In genomic region chr11:65498042-65498726, GRCh38 we compare ENCODE assay signal across 8 cellular contexts. TPM values are rescaled to one million over a fixed set of nuclear protein-coding genes. Genes with fewer than 3 reads are reported as not detected.
DNase-seq lines count a peak whose midpoint lies in the region; ATAC-seq and TF ChIP-seq lines count a peak whose summit lies in the region.

No MANE protein-coding gene starts in this region.

- POLR2A ChIA-PET in HEK293 (lab: Yijun Ruan, JAX), result interaction anchor here (0.5 to 28.2 kb wide), 38 partner anchors 10 to 1193 kb away, joined by 3 to 1129 read pairs (median 6); partner anchors contain the start of genes DPF2, ESRRA, FAM89B and FRMD8
- POLR2A ChIA-PET in activated naive CD8-positive, alpha-beta T cell treated with anti-CD3 and anti-CD28 coated beads, Interleukin-2, amount 10 ng/mL, durations not matched to agents 7 days and 5 days (lab: Charles Lee), result interaction anchor here (0.7 to 28.7 kb wide), 34 partner anchors 10 to 734 kb away, joined by 3 to 2884 read pairs (median 6); partner anchors contain the start of genes BANF1, DPF2, FAM89B and FRMD8

- H3K4me1 ChIP-seq in BE2C, result peaks cover 7% of the 10 kb centered on the region; the same call in 1 of the 2 replicates
- peaks cover 6% of the 10 kb centered on the region for H3K4me1 ChIP-seq in HEK293 (ENCODE audit: control insufficient read depth, insufficient read depth, low read length)
- peaks cover 1% of the 10 kb centered on the region; the same call in 1 of the 2 replicates for H3K4me1 ChIP-seq in iPS DF 6.9 (ENCODE audit: control insufficient read depth, insufficient read depth, low read length)

- H3K27ac ChIP-seq in HEK293 (ENCODE audit: extremely low read depth, low read depth, low read length), result peak overlapping the region; percentile 98
- H3K27ac ChIP-seq in iPS DF 6.9 (ENCODE audit: low read length), result no peak overlapping the region
- H3K27ac ChIP-seq in skin epidermis, result peak overlapping the region; percentile 87 to 100 (median 99)

- H3K9me3 Mint-ChIP-seq in activated naive CD8-positive, alpha-beta T cell treated with anti-CD3 and anti-CD28 coated beads, Interleukin-2, amount 10 ng/mL, durations not matched to agents 7 days and 5 days, result no peaks in the 10 kb centered on the region
- H3K9me3 Mint-ChIP-seq in HFFc6, result no peaks in the 10 kb centered on the region

- peaks cover 40% of the 10 kb centered on the region for H3K36me3 ChIP-seq in BE2C
- H3K36me3 ChIP-seq in HEK293 (ENCODE audit: control insufficient read depth in 2 of 2, insufficient read depth in 1 of 2, low read length in 2 of 2), result peaks cover 0 to 34% of the 10 kb centered on the region in 2 experiments; a peak in 2 of 3 replicates
- H3K36me3 ChIP-seq in iPS DF 6.9 (ENCODE audit: control insufficient read depth, insufficient read depth, low read length), result peaks cover 10% of the 10 kb centered on the region; the same call in 1 of the 2 replicates

- no peaks in the 10 kb centered on the region for H3K27me3 Mint-ChIP-seq in activated naive CD8-positive, alpha-beta T cell treated with anti-CD3 and anti-CD28 coated beads, Interleukin-2, amount 10 ng/mL, durations not matched to agents 7 days and 5 days
- peaks cover 5% of the 10 kb centered on the region for H3K27me3 Mint-ChIP-seq in HFFc6 (ENCODE audit: insufficient read depth)

- H3K27ac Mint-ChIP-seq in activated naive CD8-positive, alpha-beta T cell treated with anti-CD3 and anti-CD28 coated beads, Interleukin-2, amount 10 ng/mL, durations not matched to agents 7 days and 5 days, result no peak overlapping the region
- H3K27ac Mint-ChIP-seq in HFFc6, result no peak overlapping the region

- H3K4me3 Mint-ChIP-seq in activated naive CD8-positive, alpha-beta T cell treated with anti-CD3 and anti-CD28 coated beads, Interleukin-2, amount 10 ng/mL, durations not matched to agents 7 days and 5 days, result no peak overlapping the region
- no peak overlapping the region for H3K4me3 Mint-ChIP-seq in HFFc6

- TF ChIP-seq CTCF in BE2C (IDR thresholded peaks at IDR 0.05; ENCODE audit: low read depth, low read length), result no peak
- no peak for TF ChIP-seq CTCF in HEK293 (tag by site-specific recombination; IDR thresholded peaks at IDR 0.05)
- TF ChIP-seq CTCF in HFFc6 (IDR thresholded peaks at IDR 0.05), result no peak

- H3K4me3 ChIP-seq in BE2C (ENCODE audit: low read depth, low read length) (peak overlapping the region; percentile 96), HEK293 (ENCODE audit: low read depth, low read length) (peak overlapping the region; percentile 98), iPS DF 6.9 (ENCODE audit: low read length) (peak overlapping the region; percentile 59; the same call in 1 of the 2 replicates), skin epidermis (peak overlapping the region; percentile 55 to 84 (median 63))

- H3K9me3 ChIP-seq in BE2C (no peaks in the 10 kb centered on the region), HEK293 (ENCODE audit: control insufficient read depth, insufficient read depth, low read depth, low read length) (no peaks in the 10 kb centered on the region), iPS DF 6.9 (ENCODE audit: control insufficient read depth, insufficient read depth, low read length) (no peaks in the 10 kb centered on the region)

- H3K36me3 Mint-ChIP-seq in activated naive CD8-positive, alpha-beta T cell treated with anti-CD3 and anti-CD28 coated beads, Interleukin-2, amount 10 ng/mL, durations not matched to agents 7 days and 5 days, result no peaks in the 10 kb centered on the region
- H3K36me3 Mint-ChIP-seq in HFFc6 (ENCODE audit: low read depth), result no peaks in the 10 kb centered on the region

- no CpG with 5 or more reads among the region's 24 CpGs for WGBS in iPS DF 6.9 (ENCODE audit: insufficient coverage, insufficient read length)

- ATAC-seq in activated naive CD8-positive, alpha-beta T cell treated with anti-CD3 and anti-CD28 coated beads, Interleukin-2, amount 10 ng/mL, durations not matched to agents 7 days and 5 days (ENCODE audit: low read depth), result peak; percentile 6
- no peak for ATAC-seq in HG02759 (IDR thresholded peaks at IDR 0.05; ENCODE audit: unreplicated experiment)

- CTCF ChIA-PET in HEK293 (lab: Yijun Ruan, JAX), result interaction anchor here (0.7 to 5.0 kb wide), 14 partner anchors 8 to 145 kb away, joined by 3 to 35 read pairs (median 4); no protein-coding TSS in a partner anchor

- peaks cover 20% of the 10 kb centered on the region for H3K4me1 Mint-ChIP-seq in activated naive CD8-positive, alpha-beta T cell treated with anti-CD3 and anti-CD28 coated beads, Interleukin-2, amount 10 ng/mL, durations not matched to agents 7 days and 5 days
- H3K4me1 Mint-ChIP-seq in HFFc6 (ENCODE audit: low read depth), result peaks cover 48% of the 10 kb centered on the region

- DNase-seq in BE2C (no peak), RPMI8226 (peak; percentile 82), iPS DF 6.9 (ENCODE audit: low read depth, low spot score) (no peak), HFFc6 (no peak)
- peak; percentile 73 for DNase-seq in activated naive CD8-positive, alpha-beta T cell treated with anti-CD3 and anti-CD28 coated beads, Interleukin-2, amount 10 ng/mL, durations not matched to agents 7 days and 5 days

- H3K27me3 ChIP-seq in BE2C (no peaks in the 10 kb centered on the region), iPS DF 6.9 (ENCODE audit: control insufficient read depth, insufficient read depth, low read length) (no peaks in the 10 kb centered on the region)

TF ChIP-seq in HEK293, 187 proteins besides CTCF, POLR2A, EP300 and RAD21:
- TF ChIP-seq, protein P1, sequence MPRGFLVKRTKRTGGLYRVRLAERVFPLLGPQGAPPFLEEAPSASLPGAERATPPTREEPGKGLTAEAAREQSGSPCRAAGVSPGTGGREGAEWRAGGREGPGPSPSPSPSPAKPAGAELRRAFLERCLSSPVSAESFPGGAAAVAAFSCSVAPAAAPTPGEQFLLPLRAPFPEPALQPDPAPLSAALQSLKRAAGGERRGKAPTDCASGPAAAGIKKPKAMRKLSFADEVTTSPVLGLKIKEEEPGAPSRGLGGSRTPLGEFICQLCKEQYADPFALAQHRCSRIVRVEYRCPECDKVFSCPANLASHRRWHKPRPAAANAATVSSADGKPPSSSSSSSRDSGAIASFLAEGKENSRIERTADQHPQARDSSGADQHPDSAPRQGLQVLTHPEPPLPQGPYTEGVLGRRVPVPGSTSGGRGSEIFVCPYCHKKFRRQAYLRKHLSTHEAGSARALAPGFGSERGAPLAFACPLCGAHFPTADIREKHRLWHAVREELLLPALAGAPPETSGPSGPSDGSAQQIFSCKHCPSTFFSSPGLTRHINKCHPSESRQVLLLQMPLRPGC (tag by site-specific recombination; IDR thresholded peaks at IDR 0.05), result 0 out of 2 replicates have a peak, but pooled peaks have one; percentile 12
- TF ChIP-seq ZNF596 (tag by site-specific recombination; IDR thresholded peaks at IDR 0.05) (no peak), ZBTB48 (tag by site-specific recombination; IDR thresholded peaks at IDR 0.05) (0 out of 2 replicates have a peak, but pooled peaks have one; percentile 17), ZNF585B (tag by site-specific recombination; IDR thresholded peaks at IDR 0.05) (no peak), ZNF311 (tag by site-specific recombination; IDR thresholded peaks at IDR 0.05; ENCODE audit: borderline replicate concordance) (no peak), GLIS2 (tag by site-specific recombination; IDR thresholded peaks at IDR 0.05) (peak; percentile 96), PATZ1 (tag by site-specific recombination; IDR thresholded peaks at IDR 0.05) (peak; percentile 88), YY1 (tag by site-specific recombination; IDR thresholded peaks at IDR 0.05) (peak; percentile 63), PRDM1 (tag by site-specific recombination; IDR thresholded peaks at IDR 0.05) (peak; percentile 67), GLIS1 (tag by site-specific recombination; IDR thresholded peaks at IDR 0.05) (peak; percentile 22; the same call in 1 of the 2 replicates)

RNA-seq across cellular contexts. Expression of gene MALAT1, which starts 0.7 kb away (rescaled TPM):
- polyA plus RNA-seq in BE2C (2012; ENCODE audit: insufficient read depth, insufficient read length, low read depth), result 273 TPM
- total RNA-seq in activated naive CD8-positive, alpha-beta T cell treated with anti-CD3 and anti-CD28 coated beads, Interleukin-2, amount 10 ng/mL, durations not matched to agents 7 days and 5 days, result over 10,000 TPM; 13,719 to 14,448 TPM
- total RNA-seq in HFFc6 (2021; fragmentation: NEBNext Ultra II Directional; extraction: Animal tissue kit (Norgen Biotek cat#: 25700)), result 1,000 to 10,000 TPM; 3,136 to 4,087 (median 3,570) TPM

RNA-seq across cellular contexts. Expression of gene SCYL1, which starts 26.7 kb away (rescaled TPM):
- polyA plus RNA-seq in BE2C (2012; ENCODE audit: insufficient read depth, insufficient read length, low read depth), result 66.9 TPM
- total RNA-seq in activated naive CD8-positive, alpha-beta T cell treated with anti-CD3 and anti-CD28 coated beads, Interleukin-2, amount 10 ng/mL, durations not matched to agents 7 days and 5 days, result 10 to 100 TPM; 74.2 to 74.9 TPM
- 100 to 1,000 TPM; 120 to 137 (median 126) TPM for total RNA-seq in HFFc6 (2021; fragmentation: NEBNext Ultra II Directional; extraction: Animal tissue kit (Norgen Biotek cat#: 25700))

RNA-seq across cellular contexts. Expression of gene LTBP3, which starts 60.0 kb away (rescaled TPM):
- 99.8 TPM for polyA plus RNA-seq in BE2C (2012; ENCODE audit: insufficient read depth, insufficient read length, low read depth)
- total RNA-seq in activated naive CD8-positive, alpha-beta T cell treated with anti-CD3 and anti-CD28 coated beads, Interleukin-2, amount 10 ng/mL, durations not matched to agents 7 days and 5 days, result 100 to 1,000 TPM; 116 to 119 TPM
- 10 to 100 TPM; 64.0 to 78.1 (median 66.0) TPM for total RNA-seq in HFFc6 (2021; fragmentation: NEBNext Ultra II Directional; extraction: Animal tissue kit (Norgen Biotek cat#: 25700))

Comparison
In these comparisons a context has a peak if more than half of its experiments do, and no peak if none do; other contexts are left out.
1. DNase-seq: peak in RPMI8226 (single experiment) and activated naive CD8-positive, alpha-beta T cell treated with anti-CD3 and anti-CD28 coated beads, Interleukin-2, amount 10 ng/mL, durations not matched to agents 7 days and 5 days (single experiment); none in BE2C (single experiment), iPS DF 6.9 (single experiment) and HFFc6 (single experiment).
2. Peak in every context shown above with its lines, with median percentiles within 50 percentile points of each other: H3K4me3 ChIP-seq.